In genomic region chr22:49431559-49431958, GRCh38 we compare ENCODE assay signal across 22 cellular contexts.
"Had no signal": no experiment of that assay in that cellular context is flagged by ENCODE, and none has a peak within 500 bp of the region (broad histone marks: within the 10 kb centered on the region; RNA-seq: fewer than 3 reads in every experiment).

No MANE protein-coding gene starts in this region.

- H3K27me3 ChIP-seq: adrenal gland, SJSA1 had no signal

- DNase-seq: activated CD4-positive, alpha-beta T cell treated with anti-CD3 and anti-CD28 coated beads for 48 hours; activated CD4-positive, alpha-beta T cell treated with anti-CD3 and anti-CD28 coated beads, Interleukin-2, amount 50 U/mL, for 4 hours; activated CD4-positive, CD25-positive, alpha-beta regulatory T cell treated with anti-CD3 and anti-CD28 coated beads, Interleukin-2, amount 50 U/mL, for 72 hours; activated CD8-positive, alpha-beta memory T cell treated with anti-CD3 and anti-CD28 coated beads, Interleukin-2, amount 50 U/mL, for 48 hours; activated CD8-positive, alpha-beta T cell treated with anti-CD3 and anti-CD28 coated beads, Interleukin-2, amount 10 ng/mL, durations not matched to agents 7 days and 5 days; activated naive CD4-positive, alpha-beta T cell treated with anti-CD3 and anti-CD28 coated beads, Interleukin-2, amount 50 U/mL, for 16 hours; activated naive CD8-positive, alpha-beta T cell treated with anti-CD3 and anti-CD28 coated beads, Interleukin-2, amount 10 ng/mL, durations not matched to agents 7 days and 5 days; activated T-cell treated with anti-CD3 and anti-CD28 coated beads, Interleukin-2, amount 50 U/mL, for 1 hour; anterior cingulate cortex; cerebellar nuclear complex; KG1; NCI-H1048; NCI-H2029 treated with DMSO at 0.1 percent for 48 hours; NCI-H345; NCI-H510A; NCI-H69; NK-92 treated with Interleukin-12 subunit alpha and Interleukin-12 subunit beta, amount 100 ng/mL, for 24 hours; SHP77 had no signal

- H3K27ac ChIP-seq: adrenal gland, SJSA1 had no signal

- H3K36me3 ChIP-seq: adrenal gland, SJSA1 had no signal

- H3K9me3 ChIP-seq: adrenal gland had no signal

- H3K4me1 ChIP-seq: adrenal gland, SJSA1 had no signal

- ATAC-seq: activated CD8-positive, alpha-beta T cell treated with anti-CD3 and anti-CD28 coated beads, Interleukin-2, amount 10 ng/mL, durations not matched to agents 7 days and 5 days; SK-N-SH treated with all-trans-retinoic acid at 6 μM for 48 hours; WTC11 had no signal

- H3K4me3 ChIP-seq: adrenal gland, SJSA1 had no signal
